ENCODE assay signal across 19 cellular contexts in the genomic region with DNA sequence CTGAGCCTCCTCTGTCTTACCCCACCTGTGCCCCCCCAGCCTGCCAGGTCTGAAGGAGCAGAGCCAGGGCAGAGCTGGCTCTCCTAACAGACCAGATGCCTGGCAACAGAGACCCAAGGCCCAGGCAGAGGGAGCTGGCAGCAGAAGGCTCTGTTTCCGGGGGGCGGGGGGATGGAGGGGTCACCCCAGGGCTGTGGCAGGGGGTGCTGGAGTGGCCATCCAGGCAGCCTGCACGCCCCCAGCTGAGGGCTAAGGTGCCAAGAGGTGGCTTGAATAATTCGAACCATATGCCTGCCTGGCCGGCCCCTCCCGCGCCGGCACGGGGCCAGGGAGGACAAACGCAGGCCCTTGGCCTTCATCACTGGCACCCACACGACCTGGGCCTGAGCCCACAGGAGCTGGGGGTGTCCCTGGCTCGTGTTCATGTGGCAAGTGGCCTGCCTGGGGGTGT. TPM values are rescaled to one million over a fixed set of nuclear protein-coding genes. Genes with fewer than 3 reads are reported as not detected.
DNase-seq lines count a peak whose midpoint lies in the region; ATAC-seq and TF ChIP-seq lines count a peak whose summit lies in the region.
"Had no signal": no experiment of that assay in that cellular context is flagged by ENCODE, and none has a peak within 500 bp of the region (broad histone marks: within the 10 kb centered on the region; RNA-seq: fewer than 3 reads in every experiment).

No MANE protein-coding gene starts in this region.

- H3K4me3 ChIP-seq in endodermal cell (ENCODE audit: low read length) (no peak overlapping the region), trophoblast cell (ENCODE audit: low read depth, low read length) (no peak overlapping the region)
- H3K4me3 ChIP-seq: SJSA1 had no signal

- no peak overlapping the region for H3K18ac ChIP-seq in trophoblast cell (ENCODE audit: low read length)

- H3K27me3 Mint-ChIP-seq in activated naive CD8-positive, alpha-beta T cell treated with anti-CD3 and anti-CD28 coated beads, Interleukin-2, amount 10 ng/mL, durations not matched to agents 7 days and 5 days, result no peaks in the 10 kb centered on the region
- no peaks in the 10 kb centered on the region for H3K27me3 Mint-ChIP-seq in activated naive CD8-positive, alpha-beta T cell treated with anti-CD3 and anti-CD28 coated beads, Interleukin-2, amount 50 U/mL, for 24 hours
- H3K27me3 Mint-ChIP-seq in endodermal cell (ENCODE audit: insufficient read depth), result no peaks in the 10 kb centered on the region
- peaks cover 20% of the 10 kb centered on the region for H3K27me3 Mint-ChIP-seq in activated naive CD4-positive, alpha-beta T cell treated with anti-CD3 and anti-CD28 coated beads, Interleukin-2, amount 10 ng/mL, durations not matched to agents 7 days and 5 days

- no peak overlapping the region for H3K27ac Mint-ChIP-seq in activated naive CD8-positive, alpha-beta T cell treated with anti-CD3 and anti-CD28 coated beads, Interleukin-2, amount 10 ng/mL, durations not matched to agents 7 days and 5 days
- no peak overlapping the region for H3K27ac Mint-ChIP-seq in activated naive CD8-positive, alpha-beta T cell treated with anti-CD3 and anti-CD28 coated beads, Interleukin-2, amount 50 U/mL, for 24 hours
- H3K27ac Mint-ChIP-seq in endodermal cell, result no peak overlapping the region
- no peak overlapping the region for H3K27ac Mint-ChIP-seq in activated naive CD4-positive, alpha-beta T cell treated with anti-CD3 and anti-CD28 coated beads, Interleukin-2, amount 10 ng/mL, durations not matched to agents 7 days and 5 days
- H3K27ac Mint-ChIP-seq: IgD-negative memory B cell had no signal

- H3K4me2 ChIP-seq in trophoblast cell (ENCODE audit: low read length), result no peak overlapping the region

- H3K4ac ChIP-seq in trophoblast cell (ENCODE audit: low read depth, low read length), result no peak overlapping the region

- no peaks in the 10 kb centered on the region for H3K27me3 ChIP-seq in endodermal cell (ENCODE audit: control insufficient read depth, insufficient read depth, low read length, poor library complexity, severe bottlenecking)
- H3K27me3 ChIP-seq in trophoblast cell (ENCODE audit: insufficient read depth, low read length), result no peaks in the 10 kb centered on the region
- H3K27me3 ChIP-seq: SJSA1 had no signal

- WGBS in endodermal cell (ENCODE audit: insufficient coverage in 1 of 2, insufficient read length in 1 of 2), 2 experiments, result 92 to 98% methylated on average over 11 to 12 of the region's 12 CpGs
- no CpG with 5 or more reads among the region's 12 CpGs for WGBS in trophoblast cell (ENCODE audit: extremely low coverage, insufficient coverage, insufficient read length)

- H3K9me3 Mint-ChIP-seq in activated naive CD8-positive, alpha-beta T cell treated with anti-CD3 and anti-CD28 coated beads, Interleukin-2, amount 10 ng/mL, durations not matched to agents 7 days and 5 days, result no peaks in the 10 kb centered on the region
- no peaks in the 10 kb centered on the region for H3K9me3 Mint-ChIP-seq in activated naive CD8-positive, alpha-beta T cell treated with anti-CD3 and anti-CD28 coated beads, Interleukin-2, amount 50 U/mL, for 24 hours
- no peaks in the 10 kb centered on the region for H3K9me3 Mint-ChIP-seq in endodermal cell
- no peaks in the 10 kb centered on the region for H3K9me3 Mint-ChIP-seq in activated naive CD4-positive, alpha-beta T cell treated with anti-CD3 and anti-CD28 coated beads, Interleukin-2, amount 10 ng/mL, durations not matched to agents 7 days and 5 days
- H3K9me3 Mint-ChIP-seq: IgD-negative memory B cell had no signal

- H4K8ac ChIP-seq in trophoblast cell (ENCODE audit: low read depth, low read length), result no peak overlapping the region

- H3K27ac ChIP-seq in endodermal cell (ENCODE audit: low read depth, low read length) (no peak overlapping the region), trophoblast cell (ENCODE audit: low read depth, low read length) (no peak overlapping the region)
- H3K27ac ChIP-seq: RWPE1, SJSA1 had no signal

- H3K9me3 ChIP-seq in endodermal cell (ENCODE audit: control insufficient read depth, low read length) (no peaks in the 10 kb centered on the region), trophoblast cell (ENCODE audit: insufficient read depth, low read depth, low read length) (peaks cover 2% of the 10 kb centered on the region)
- H3K9me3 ChIP-seq: Caco-2, SJSA1 had no signal

- H3K4me1 Mint-ChIP-seq in activated naive CD8-positive, alpha-beta T cell treated with anti-CD3 and anti-CD28 coated beads, Interleukin-2, amount 10 ng/mL, durations not matched to agents 7 days and 5 days, result peaks cover 3% of the 10 kb centered on the region
- no peaks in the 10 kb centered on the region for H3K4me1 Mint-ChIP-seq in activated naive CD8-positive, alpha-beta T cell treated with anti-CD3 and anti-CD28 coated beads, Interleukin-2, amount 50 U/mL, for 24 hours
- H3K4me1 Mint-ChIP-seq in endodermal cell, result no peaks in the 10 kb centered on the region
- H3K4me1 Mint-ChIP-seq in activated naive CD4-positive, alpha-beta T cell treated with anti-CD3 and anti-CD28 coated beads, Interleukin-2, amount 10 ng/mL, durations not matched to agents 7 days and 5 days, result no peaks in the 10 kb centered on the region

- H4K91ac ChIP-seq in trophoblast cell (ENCODE audit: low read depth, low read length), result peak overlapping the region; percentile 4

- H3K23ac ChIP-seq in trophoblast cell (ENCODE audit: low read length), result no peak overlapping the region

- H3K36me3 Mint-ChIP-seq in activated naive CD8-positive, alpha-beta T cell treated with anti-CD3 and anti-CD28 coated beads, Interleukin-2, amount 10 ng/mL, durations not matched to agents 7 days and 5 days, result no peaks in the 10 kb centered on the region
- H3K36me3 Mint-ChIP-seq in activated naive CD8-positive, alpha-beta T cell treated with anti-CD3 and anti-CD28 coated beads, Interleukin-2, amount 50 U/mL, for 24 hours (ENCODE audit: low read depth), result no peaks in the 10 kb centered on the region
- no peaks in the 10 kb centered on the region for H3K36me3 Mint-ChIP-seq in endodermal cell (ENCODE audit: low read depth)
- H3K36me3 Mint-ChIP-seq in activated naive CD4-positive, alpha-beta T cell treated with anti-CD3 and anti-CD28 coated beads, Interleukin-2, amount 10 ng/mL, durations not matched to agents 7 days and 5 days, result no peaks in the 10 kb centered on the region

- no peak for TF ChIP-seq CTCF in endodermal cell (conservative IDR thresholded peaks at IDR 0.05)

- no peak overlapping the region for H2BK120ac ChIP-seq in trophoblast cell (ENCODE audit: insufficient read depth, low read length, poor library complexity)

- no peak overlapping the region for H3K9ac ChIP-seq in endodermal cell (ENCODE audit: extremely low read depth, low read length, poor library complexity, severe bottlenecking)
- no peak overlapping the region for H3K9ac ChIP-seq in trophoblast cell (ENCODE audit: low read length)

- no peak overlapping the region for H3K14ac ChIP-seq in trophoblast cell (ENCODE audit: low read length)

- no peak overlapping the region for H4K12ac ChIP-seq in trophoblast cell (ENCODE audit: low read depth, low read length)

- H3K36me3 ChIP-seq in endodermal cell (ENCODE audit: control insufficient read depth, insufficient read depth, low read length) (no peaks in the 10 kb centered on the region), trophoblast cell (ENCODE audit: control insufficient read depth in 1 of 2, insufficient read depth in 2 of 2, low read length in 2 of 2) (no peaks in the 10 kb centered on the region)
- H3K36me3 ChIP-seq: SJSA1 had no signal

- H2BK5ac ChIP-seq in trophoblast cell (ENCODE audit: low read depth, low read length, poor library complexity), result no peak overlapping the region

- no peak overlapping the region for H3K4me3 Mint-ChIP-seq in activated naive CD8-positive, alpha-beta T cell treated with anti-CD3 and anti-CD28 coated beads, Interleukin-2, amount 10 ng/mL, durations not matched to agents 7 days and 5 days
- H3K4me3 Mint-ChIP-seq in activated naive CD8-positive, alpha-beta T cell treated with anti-CD3 and anti-CD28 coated beads, Interleukin-2, amount 50 U/mL, for 24 hours, result no peak overlapping the region
- no peak overlapping the region for H3K4me3 Mint-ChIP-seq in endodermal cell
- H3K4me3 Mint-ChIP-seq in activated naive CD4-positive, alpha-beta T cell treated with anti-CD3 and anti-CD28 coated beads, Interleukin-2, amount 10 ng/mL, durations not matched to agents 7 days and 5 days, result no peak overlapping the region
- H3K4me3 Mint-ChIP-seq: IgD-negative memory B cell had no signal

- H2BK12ac ChIP-seq in trophoblast cell (ENCODE audit: low read length), result no peak overlapping the region

- no peak for DNase-seq in activated naive CD8-positive, alpha-beta T cell treated with anti-CD3 and anti-CD28 coated beads, Interleukin-2, amount 10 ng/mL, durations not matched to agents 7 days and 5 days
- no peak for DNase-seq in activated naive CD8-positive, alpha-beta T cell treated with anti-CD3 and anti-CD28 coated beads, Interleukin-2, amount 50 U/mL, for 24 hours
- DNase-seq in NCI-H446 (lab: John Stamatoyannopoulos, UW) (peak; percentile 70 to 86), endodermal cell (peak; percentile 44), trophoblast cell (no peak)
- DNase-seq in activated naive CD4-positive, alpha-beta T cell treated with anti-CD3 and anti-CD28 coated beads, Interleukin-2, amount 10 ng/mL, durations not matched to agents 7 days and 5 days, result no peak
- DNase-seq: Caco-2, DND-41, NCI-H1436, NCI-H2029 treated with DMSO at 0.1 percent for 48 hours, NCI-H524 treated with DMSO at 0.1 percent for 48 hours, OCI-M1 had no signal

- H3K4me1 ChIP-seq in endodermal cell (ENCODE audit: control insufficient read depth, insufficient read depth, low read length) (no peaks in the 10 kb centered on the region), trophoblast cell (ENCODE audit: control insufficient read depth in 1 of 2, insufficient read depth in 2 of 2, low read length in 2 of 2) (peaks cover 21 to 25% of the 10 kb centered on the region in 2 experiments)
- H3K4me1 ChIP-seq: Caco-2, SJSA1 had no signal

- POLR2A ChIA-PET in activated naive CD8-positive, alpha-beta T cell treated with anti-CD3 and anti-CD28 coated beads, Interleukin-2, amount 10 ng/mL, durations not matched to agents 7 days and 5 days (lab: Charles Lee), result interaction anchor here (0.6 to 0.7 kb wide), 2 partner anchors 9 to 34 kb away, joined by 3 to 6 read pairs; no protein-coding TSS in a partner anchor

- peak; percentile 8 for ATAC-seq in activated naive CD8-positive, alpha-beta T cell treated with anti-CD3 and anti-CD28 coated beads, Interleukin-2, amount 10 ng/mL, durations not matched to agents 7 days and 5 days (ENCODE audit: low read depth)
- ATAC-seq in activated naive CD8-positive, alpha-beta T cell treated with anti-CD3 and anti-CD28 coated beads, Interleukin-2, amount 50 U/mL, for 24 hours, result no peak
- ATAC-seq in HG02798 (IDR thresholded peaks at IDR 0.05; ENCODE audit: poor library complexity, unreplicated experiment) (no peak), HG02970 (IDR thresholded peaks at IDR 0.05; ENCODE audit: low FRiP score, unreplicated experiment) (no peak)

- CTCF ChIA-PET in activated naive CD4-positive, alpha-beta T cell treated with anti-CD3 and anti-CD28 coated beads, Interleukin-2, amount 10 ng/mL, durations not matched to agents 7 days and 5 days (lab: Charles Lee), result no interaction called here

- H2AK5ac ChIP-seq in trophoblast cell (ENCODE audit: low read length), result peak overlapping the region; percentile 88

- peaks cover 22% of the 10 kb centered on the region for H3K79me1 ChIP-seq in trophoblast cell (ENCODE audit: low read length)

- peaks cover 3% of the 10 kb centered on the region for H3K79me2 ChIP-seq in trophoblast cell (ENCODE audit: control insufficient read depth, insufficient read depth, low read length, poor library complexity)

- no peak overlapping the region for H2AFZ ChIP-seq in trophoblast cell (ENCODE audit: insufficient read depth, low read length, poor library complexity)

RNA-seq across cellular contexts. Expression of a gene that starts 16.0 kb away (rescaled TPM):
- total RNA-seq in activated naive CD8-positive, alpha-beta T cell treated with anti-CD3 and anti-CD28 coated beads, Interleukin-2, amount 10 ng/mL, durations not matched to agents 7 days and 5 days, result 1 to 10 TPM; 4.7 to 5.0 TPM
- total RNA-seq in endodermal cell, result 10 to 100 TPM; 32.6 to 38.8 TPM
- 34.4 TPM for polyA plus RNA-seq in endodermal cell (2013, experiment 1 of 2)
- polyA plus RNA-seq in endodermal cell (2013, experiment 2 of 2), result 29.5 TPM
- polyA plus RNA-seq in trophoblast cell (2013), result 31.1 and 31.3 TPM in 2 replicates
- polyA plus RNA-seq: IgD-negative memory B cell had no signal

RNA-seq across cellular contexts. Expression of a gene that starts 41.5 kb away (rescaled TPM):
- 100 to 1,000 TPM; 137 TPM for total RNA-seq in activated naive CD8-positive, alpha-beta T cell treated with anti-CD3 and anti-CD28 coated beads, Interleukin-2, amount 10 ng/mL, durations not matched to agents 7 days and 5 days
- 10 to 100 TPM; 25.9 to 26.9 TPM for total RNA-seq in endodermal cell
- 39.9 TPM for polyA plus RNA-seq in endodermal cell (2013, experiment 1 of 2)
- 30.2 TPM for polyA plus RNA-seq in endodermal cell (2013, experiment 2 of 2)
- 22.6 and 23.0 TPM in 2 replicates for polyA plus RNA-seq in trophoblast cell (2013)

RNA-seq across cellular contexts. Expression of a gene that starts 46.8 kb away (rescaled TPM):
- total RNA-seq in activated naive CD8-positive, alpha-beta T cell treated with anti-CD3 and anti-CD28 coated beads, Interleukin-2, amount 10 ng/mL, durations not matched to agents 7 days and 5 days, result 10 to 100 TPM; 37.6 to 40.8 TPM
- 10 to 100 TPM; 35.0 to 43.9 TPM for total RNA-seq in endodermal cell
- 16.8 TPM for polyA plus RNA-seq in endodermal cell (2013, experiment 1 of 2)
- 13.5 TPM for polyA plus RNA-seq in endodermal cell (2013, experiment 2 of 2)
- polyA plus RNA-seq in trophoblast cell (2013), result 12.2 and 12.5 TPM in 2 replicates

RNA-seq across cellular contexts. Expression of a gene that starts 47.6 kb away (rescaled TPM):
- not detected for total RNA-seq in activated naive CD8-positive, alpha-beta T cell treated with anti-CD3 and anti-CD28 coated beads, Interleukin-2, amount 10 ng/mL, durations not matched to agents 7 days and 5 days
- under 1 TPM; 0.31 to 0.51 TPM for total RNA-seq in endodermal cell
- polyA plus RNA-seq in endodermal cell (2013, experiment 1 of 2), result not detected
- not detected for polyA plus RNA-seq in endodermal cell (2013, experiment 2 of 2)
- not detected in 2 replicates for polyA plus RNA-seq in trophoblast cell (2013)
- total RNA-seq: A172, Caco-2, HT1080, SJSA1 had no signal
- polyA plus RNA-seq: IgD-negative memory B cell had no signal

Comparison
In these comparisons a context has a peak if more than half of its experiments do, and no peak if none do; other contexts are left out.
1. DNase-seq: peak in NCI-H446 (2 of 2) and endodermal cell (single experiment); none in activated naive CD8-positive, alpha-beta T cell treated with anti-CD3 and anti-CD28 coated beads, Interleukin-2, amount 10 ng/mL, durations not matched to agents 7 days and 5 days (single experiment), activated naive CD8-positive, alpha-beta T cell treated with anti-CD3 and anti-CD28 coated beads, Interleukin-2, amount 50 U/mL, for 24 hours (single experiment), trophoblast cell (0 of 2) and activated naive CD4-positive, alpha-beta T cell treated with anti-CD3 and anti-CD28 coated beads, Interleukin-2, amount 10 ng/mL, durations not matched to agents 7 days and 5 days (single experiment).
2. RNA of a gene that starts 16.0 kb away (total RNA-seq): 32.6 to 38.8 TPM in endodermal cell; 4.7 to 5.0 TPM in activated naive CD8-positive, alpha-beta T cell treated with anti-CD3 and anti-CD28 coated beads, Interleukin-2, amount 10 ng/mL, durations not matched to agents 7 days and 5 days; every median in the first group is over 4 times any median in the second.
3. RNA of a gene that starts 41.5 kb away (total RNA-seq): 137 TPM in activated naive CD8-positive, alpha-beta T cell treated with anti-CD3 and anti-CD28 coated beads, Interleukin-2, amount 10 ng/mL, durations not matched to agents 7 days and 5 days; 25.9 to 26.9 TPM in endodermal cell; every median in the first group is over 4 times any median in the second.